ENCODE assay signal across 12 cellular contexts in the genomic region with DNA sequence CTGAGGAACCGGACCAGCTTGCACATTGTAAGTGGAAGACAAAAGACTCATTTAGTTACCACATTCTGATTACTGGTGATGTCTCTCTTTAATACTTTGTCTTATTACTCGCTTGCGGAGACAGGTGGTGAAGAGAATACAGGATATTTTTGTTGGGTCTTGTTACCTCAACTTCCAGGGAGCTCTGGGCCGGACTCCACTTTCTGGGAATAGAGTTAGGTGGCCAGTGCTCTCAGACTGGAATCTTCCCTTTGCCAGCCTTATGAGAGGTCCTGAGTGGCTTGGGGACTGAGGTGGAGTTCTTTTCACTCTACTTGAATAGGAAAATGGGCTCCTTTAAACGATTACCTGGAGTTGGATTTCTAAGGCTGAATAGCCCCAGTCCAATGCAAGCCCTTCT. TPM values are rescaled to one million over a fixed set of nuclear protein-coding genes. Genes with fewer than 3 reads are reported as not detected.
DNase-seq lines count a peak whose midpoint lies in the region; ATAC-seq and TF ChIP-seq lines count a peak whose summit lies in the region.
"Had no signal": no experiment of that assay in that cellular context is flagged by ENCODE, and none has a peak within 500 bp of the region (broad histone marks: within the 10 kb centered on the region; RNA-seq: fewer than 3 reads in every experiment).

No MANE protein-coding gene starts in this region.

- peaks cover 3 to 35% (median 23%) of the 10 kb centered on the region in 12 donors for H3K4me1 ChIP-seq in heart left ventricle
- H3K4me1 ChIP-seq in right cardiac atrium (ENCODE audit: control insufficient read depth, insufficient read depth, low read length): peaks cover 2% of the 10 kb centered on the region
- H3K4me1 ChIP-seq in transverse colon: peaks cover 3 to 42% (median 21%) of the 10 kb centered on the region in 4 donors
- peaks cover 31% of the 10 kb centered on the region for H3K4me1 ChIP-seq in PC-3 (ENCODE audit: insufficient read depth, low read length)

- intact Hi-C loops in heart left ventricle (cut with DNase I) (loop anchor here in 8 of 10 donors (5.0 to 10.0 kb wide), 6 partner anchors 36 to 203 kb away; no protein-coding TSS in a partner anchor), right cardiac atrium (cut with DNase I) (loop anchor here in 1 of 4 donors (5.0 kb wide), 1 partner anchor 36 kb away; no protein-coding TSS in a partner anchor), transverse colon (cut with DNase I; ENCODE audit: low total_unique reads) (no loop called here), PC-3 (cut with micrococcal nuclease) (no loop called here)
- intact Hi-C loops in activated T-helper 2 cell treated with anti-CD3 and anti-CD28 coated beads, Interferon-gamma antibody, Interleukin-2, Interleukin-4, amounts not matched to agents 10 μg/mL and 5 μg/mL and 100 μg/mL, durations not matched to agents 14 hours and 24 hours and 36 hours (cut with micrococcal nuclease): loop anchor here (2.0 to 10.0 kb wide), 2 partner anchors 115 to 263 kb away; no protein-coding TSS in a partner anchor

- H3K4me2 ChIP-seq in PC-3 (ENCODE audit: low read length): no peak overlapping the region

- H3K27me3 ChIP-seq in heart left ventricle (peaks cover 0 to 33% (median 0%) of the 10 kb centered on the region in 9 donors), right cardiac atrium (ENCODE audit: control insufficient read depth, insufficient read depth) (no peaks in the 10 kb centered on the region), transverse colon (no peaks in the 10 kb centered on the region), PC-3 (ENCODE audit: low read length) (no peaks in the 10 kb centered on the region)

- CTCF ChIA-PET in PC-3 (lab: Charles Lee): no interaction called here

- H3K4me1 Mint-ChIP-seq in activated T-helper 2 cell treated with anti-CD3 and anti-CD28 coated beads, Interferon-gamma antibody, Interleukin-2, Interleukin-4, amounts not matched to agents 10 μg/mL and 5 μg/mL and 100 μg/mL, durations not matched to agents 14 hours and 24 hours and 36 hours (ENCODE audit: low read depth): peaks cover 34% of the 10 kb centered on the region
- peaks cover 9% of the 10 kb centered on the region for H3K4me1 Mint-ChIP-seq in memory B cell

- H3K36me3 Mint-ChIP-seq in activated T-helper 2 cell treated with anti-CD3 and anti-CD28 coated beads, Interferon-gamma antibody, Interleukin-2, Interleukin-4, amounts not matched to agents 10 μg/mL and 5 μg/mL and 100 μg/mL, durations not matched to agents 14 hours and 24 hours and 36 hours (ENCODE audit: low read depth): no peaks in the 10 kb centered on the region
- H3K36me3 Mint-ChIP-seq in memory B cell: no peaks in the 10 kb centered on the region

- in situ Hi-C loops in transverse colon (cut with MboI; ENCODE audit: low pct_ligation_motif_present in 1 of 4, low pct_unique_long_range_greater_than_20kb in 1 of 4, low sequenced_read_pairs in 3 of 4): no loop called here

- H3F3A ChIP-seq in PC-3 (ENCODE audit: low read length, unreplicated experiment): no peaks in the 10 kb centered on the region

- no peak overlapping the region for H3K27ac Mint-ChIP-seq in activated T-helper 2 cell treated with anti-CD3 and anti-CD28 coated beads, Interferon-gamma antibody, Interleukin-2, Interleukin-4, amounts not matched to agents 10 μg/mL and 5 μg/mL and 100 μg/mL, durations not matched to agents 14 hours and 24 hours and 36 hours
- H3K27ac Mint-ChIP-seq in memory B cell: no peak overlapping the region

- 77 to 86% (median 80%) methylated on average over 5 of the region's 5 CpGs for WGBS in heart left ventricle, 4 donors
- 84% methylated on average over 5 of the region's 5 CpGs for WGBS in right cardiac atrium
- 76 to 92% methylated on average over 2 to 5 of the region's 5 CpGs for WGBS in transverse colon (ENCODE audit: low coverage in 1 of 2), 2 donors

- peaks cover 9% of the 10 kb centered on the region for H3K27me3 Mint-ChIP-seq in activated T-helper 2 cell treated with anti-CD3 and anti-CD28 coated beads, Interferon-gamma antibody, Interleukin-2, Interleukin-4, amounts not matched to agents 10 μg/mL and 5 μg/mL and 100 μg/mL, durations not matched to agents 14 hours and 24 hours and 36 hours (ENCODE audit: low read depth)
- H3K27me3 Mint-ChIP-seq in memory B cell: peaks cover 18% of the 10 kb centered on the region

- no TSS peak for BruUV-seq in PC-3 (replicated peaks; lab: Mats Ljungman, UMichigan)

- no peak for TF ChIP-seq EP300 in transverse colon (IDR thresholded peaks at IDR 0.05; ENCODE audit: low read depth)

- H2AFZ ChIP-seq in PC-3 (ENCODE audit: low read length): no peak overlapping the region

- H3K9me3 Mint-ChIP-seq in activated T-helper 2 cell treated with anti-CD3 and anti-CD28 coated beads, Interferon-gamma antibody, Interleukin-2, Interleukin-4, amounts not matched to agents 10 μg/mL and 5 μg/mL and 100 μg/mL, durations not matched to agents 14 hours and 24 hours and 36 hours: no peaks in the 10 kb centered on the region
- no peaks in the 10 kb centered on the region for H3K9me3 Mint-ChIP-seq in memory B cell

- H3K79me2 ChIP-seq in PC-3 (ENCODE audit: low read length): no peaks in the 10 kb centered on the region

- POLR2A ChIA-PET in PC-3 (lab: Charles Lee; ENCODE audit: unreplicated experiment): interaction anchor here (0.7 kb wide), 1 partner anchor 123 kb away, joined by 3 read pairs; no protein-coding TSS in a partner anchor

- peak overlapping the region in 4 of 12 donors; percentile 66 to 73 (median 69) for H3K4me3 ChIP-seq in heart left ventricle
- H3K4me3 ChIP-seq in right cardiac atrium (ENCODE audit: low read length): no peak overlapping the region
- H3K4me3 ChIP-seq in transverse colon: no peak overlapping the region
- H3K4me3 ChIP-seq in PC-3 (ENCODE audit: low read length): no peak overlapping the region

- TF ChIP-seq CTCF in heart left ventricle (IDR thresholded peaks at IDR 0.05) (no peak), transverse colon (IDR thresholded peaks at IDR 0.05) (no peak), PC-3 (conservative IDR thresholded peaks at IDR 0.05; ENCODE audit: low read depth, low read length) (no peak)

- TF ChIP-seq POLR2A in heart left ventricle (IDR thresholded peaks at IDR 0.05) (no peak), transverse colon (IDR thresholded peaks at IDR 0.05) (no peak)

- H3K9me2 ChIP-seq in PC-3 (replicated peaks; ENCODE audit: low read length): no peaks in the 10 kb centered on the region

- H3K9me3 ChIP-seq in heart left ventricle (no peaks in the 10 kb centered on the region), right cardiac atrium (ENCODE audit: control insufficient read depth, low read length) (no peaks in the 10 kb centered on the region), transverse colon (no peaks in the 10 kb centered on the region), PC-3 (ENCODE audit: low read length) (no peaks in the 10 kb centered on the region)
- H3K9me3 ChIP-seq: pancreas had no signal

- no peak for ATAC-seq in heart left ventricle
- ATAC-seq in right cardiac atrium: no peak
- ATAC-seq in memory B cell (ENCODE audit: low read depth): no peak
- ATAC-seq in PC-3: no peak
- ATAC-seq: pancreas had no signal

- H3K36me3 ChIP-seq in heart left ventricle: no peaks in the 10 kb centered on the region
- no peaks in the 10 kb centered on the region for H3K36me3 ChIP-seq in transverse colon
- H3K36me3 ChIP-seq in PC-3 (ENCODE audit: low read depth, low read length): no peaks in the 10 kb centered on the region
- H3K36me3 ChIP-seq: pancreas had no signal

- peak overlapping the region; percentile 72 for H3K4me3 Mint-ChIP-seq in activated T-helper 2 cell treated with anti-CD3 and anti-CD28 coated beads, Interferon-gamma antibody, Interleukin-2, Interleukin-4, amounts not matched to agents 10 μg/mL and 5 μg/mL and 100 μg/mL, durations not matched to agents 14 hours and 24 hours and 36 hours (ENCODE audit: low read depth)
- peak overlapping the region; percentile 32 for H3K4me3 Mint-ChIP-seq in memory B cell

- DNase-seq in heart left ventricle (no peak), right cardiac atrium (no peak), memory B cell (ENCODE audit: low spot score in 2 of 2) (no peak), transverse colon (no peak), PC-3 (no peak), HuH-7 (ENCODE audit: low spot score) (no peak), T-helper 9 cell (no peak)
- no peak for DNase-seq in activated T-helper 2 cell treated with anti-CD3 and anti-CD28 coated beads, Interferon-gamma antibody, Interleukin-2, Interleukin-4, amounts not matched to agents 10 μg/mL and 5 μg/mL and 100 μg/mL, durations not matched to agents 14 hours and 24 hours and 36 hours (ENCODE audit: low spot score)
- DNase-seq: cortex of kidney, hypothalamus, NCI-H1105 treated with DMSO at 0.1 percent for 48 hours, pancreas had no signal

- no peak overlapping the region for H3K9ac ChIP-seq in PC-3 (ENCODE audit: low read length)

- H3K27ac ChIP-seq in heart left ventricle: peak overlapping the region in 11 of 12 donors; percentile 85 to 97 (median 94)
- no peak overlapping the region for H3K27ac ChIP-seq in right cardiac atrium (ENCODE audit: low read length)
- peak overlapping the region; percentile 86 to 94 (median 89) for H3K27ac ChIP-seq in transverse colon
- no peak overlapping the region for H3K27ac ChIP-seq in PC-3 (ENCODE audit: low read length)

- no peaks in the 10 kb centered on the region for H4K20me1 ChIP-seq in PC-3 (ENCODE audit: low read length)

RNA-seq across cellular contexts. Expression of a gene that starts 33.3 kb away (rescaled TPM):
- total RNA-seq in heart left ventricle: 10 to 100 TPM in 5 of 9 donors, 1 to 10 TPM in 4; 4.5 to 21.3 (median 13.8) TPM
- polyA plus RNA-seq in heart left ventricle: 1 to 10 TPM; 4.5 to 7.2 TPM
- total RNA-seq in right cardiac atrium: 10 to 100 TPM in 2 of 4 donors, 1 to 10 TPM in 2; 8.3 to 18.3 (median 11.7) TPM
- polyA plus RNA-seq in right cardiac atrium: 8.1 TPM
- 0.64 TPM in 2 replicates for total RNA-seq in activated T-helper 2 cell treated with anti-CD3 and anti-CD28 coated beads, Interferon-gamma antibody, Interleukin-2, Interleukin-4, amounts not matched to agents 10 μg/mL and 5 μg/mL and 100 μg/mL, durations not matched to agents 14 hours and 24 hours and 36 hours
- total RNA-seq in transverse colon: 10 to 100 TPM in 3 of 4 donors, 1 to 10 TPM in 1; 8.2 to 19.3 (median 15.7) TPM
- total RNA-seq in PC-3 (2014; rRNA removed): 32.1 and 38.4 TPM in 2 replicates

Comparison
In these comparisons a context has a peak if more than half of its experiments do, and no peak if none do; other contexts are left out.
1. H3K27ac ChIP-seq: peak in heart left ventricle (11 of 12) and transverse colon (4 of 4); none in right cardiac atrium (single experiment) and PC-3 (single experiment).
2. intact Hi-C loops: an anchor here in heart left ventricle (5.0 to 10.0 kb wide) and activated T-helper 2 cell treated with anti-CD3 and anti-CD28 coated beads, Interferon-gamma antibody, Interleukin-2, Interleukin-4, amounts not matched to agents 10 μg/mL and 5 μg/mL and 100 μg/mL, durations not matched to agents 14 hours and 24 hours and 36 hours (2.0 to 10.0 kb wide); none called in transverse colon and PC-3.